ENCODE assay signal across 8 cellular contexts in the genomic region with DNA sequence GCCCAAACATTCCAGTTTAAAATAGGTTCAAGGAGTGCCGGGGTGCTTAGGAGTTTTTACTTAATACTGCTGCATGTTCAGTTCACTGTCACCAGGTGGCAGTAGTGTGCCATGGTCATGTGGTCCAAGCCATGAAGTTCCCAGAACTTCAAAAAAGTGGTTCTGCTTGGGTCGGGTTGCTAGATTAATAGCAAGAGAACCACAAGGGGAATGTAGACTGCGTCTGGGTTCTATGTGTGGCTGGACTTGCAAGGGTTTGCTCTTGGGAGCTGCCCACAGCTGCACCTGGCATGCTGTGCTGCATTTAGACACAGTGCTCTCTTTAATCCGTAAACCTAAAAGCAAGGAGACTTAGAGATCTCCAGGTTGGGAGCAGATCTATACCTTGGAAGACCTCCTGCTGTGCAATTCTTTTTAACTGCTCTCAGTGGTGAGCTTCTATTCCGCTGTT. TPM values are rescaled to one million over a fixed set of nuclear protein-coding genes. Genes with fewer than 3 reads are reported as not detected.
A peak's percentile ranks its signal among the peaks of the same experiment; 100 is the strongest.
DNase-seq lines count a peak whose midpoint lies in the region; ATAC-seq and TF ChIP-seq lines count a peak whose summit lies in the region.

No MANE protein-coding gene starts in this region.

- DNase-seq in NOMO-1 treated with DMSO at 0.1 percent for 48 hours (lab: John Stamatoyannopoulos, UW; ENCODE audit: unreplicated experiment) (peak; percentile 21), NOMO-1 treated with dmso at 0.1 percent for 144 hours (lab: John Stamatoyannopoulos, UW; ENCODE audit: unreplicated experiment) (no peak), T follicular helper cell (ENCODE audit: low read depth) (peak; percentile 38), iris pigment epithelial cell (ENCODE audit: low read depth) (peak; percentile 65)
- peak; percentile 52 to 66 for DNase-seq in stimulated activated CD4-positive, alpha-beta T cell treated with anti-CD3 and anti-CD28 coated beads, Interleukin-2, amount 100 ng/mL, for 24 hours

- no peak for ATAC-seq in HG03469 (IDR thresholded peaks at IDR 0.05; ENCODE audit: unreplicated experiment)

- peaks cover 6% of the 10 kb centered on the region for H3K4me1 Mint-ChIP-seq in brain

- peaks cover 0 to 2% (median 0%) of the 10 kb centered on the region in 5 experiments for H3K9me3 Mint-ChIP-seq in brain

- H3K27ac Mint-ChIP-seq in brain, result no peak overlapping the region

- no peak overlapping the region for H3K4me3 Mint-ChIP-seq in brain

- no peaks in the 10 kb centered on the region for H3K36me3 Mint-ChIP-seq in brain

- TF ChIP-seq CTCF in LNCAP (IDR thresholded peaks at IDR 0.05) (peak; percentile 91), brain (conservative IDR thresholded peaks at IDR 0.05) (peak; percentile 96 to 98)

- H3K27me3 Mint-ChIP-seq in brain, result peaks cover 35% of the 10 kb centered on the region

RNA-seq across cellular contexts. Expression of a gene that starts 6.5 kb away (rescaled TPM):
- polyA plus RNA-seq in brain (ENCODE audit: insufficient read depth, low read depth, low replicate concordance), result 12.3 TPM
